In genomic region chr20:47857994-47858557, GRCh38 we compare ENCODE assay signal across 14 cellular contexts.
DNase-seq lines count a peak whose midpoint lies in the region; ATAC-seq, FAIRE-seq and TF ChIP-seq lines count a peak whose summit lies in the region.
"Had no signal": no experiment of that assay in that cellular context is flagged by ENCODE, and none has a peak within 500 bp of the region (broad histone marks: within the 10 kb centered on the region; RNA-seq: fewer than 3 reads in every experiment).

No MANE protein-coding gene starts in this region.

- H2AFZ ChIP-seq in K562 (ENCODE audit: low read depth, low read length), result no peak overlapping the region

- TF ChIP-seq POLR2A in K562 (conservative IDR thresholded peaks at IDR 0.05), result no peak

- CTCF ChIA-PET in K562 (lab: Yijun Ruan, JAX; ENCODE audit: low intra/inter-chr PET ratio), result no interaction called here

- in situ Hi-C loops in K562 (cut with MboI), result no loop called here
- in situ Hi-C loops in GM13976 (cut with MboI; ENCODE audit: low sequenced_read_pairs, unreplicated experiment), result no loop called here

- no peak for TF ChIP-seq RAD21 in K562 (CRISPR knock-in tag; conservative IDR thresholded peaks at IDR 0.05 in 1 of 2, IDR thresholded peaks at IDR 0.05 in 1 of 2)

- H4K20me1 ChIP-seq in K562 (replicated peaks; ENCODE audit: control insufficient read depth, insufficient read depth, low read length), result no peaks in the 10 kb centered on the region; the same call in 1 of the 2 replicates

- H3K4me1 ChIP-seq in K562 (replicated peaks in 1 of 2; ENCODE audit: control insufficient read depth in 2 of 2, insufficient read depth in 2 of 2, low read length in 2 of 2) (no peaks in the 10 kb centered on the region), thoracic aorta (ENCODE audit: control insufficient read depth in 1 of 2, low read depth in 2 of 2) (peaks cover 4 to 26% of the 10 kb centered on the region in 2 donors)
- H3K4me1 ChIP-seq: upper lobe of right lung had no signal

- WGBS in K562 (ENCODE audit: insufficient coverage, low coverage, missing lambda C conversion rate), result 2% methylated on average over 11 of the region's 11 CpGs

- no peak overlapping the region for H3K9ac ChIP-seq in K562 (ENCODE audit: insufficient read depth in 1 of 2, low read depth in 2 of 2, low read length in 2 of 2)

- TF ChIP-seq CTCF in K562 (IDR thresholded peaks at IDR 0.05 in 2 of 3, conservative IDR thresholded peaks at IDR 0.05 in 1 of 3; ENCODE audit: insufficient read depth in 2 of 3, low read depth in 1 of 3, low read length in 3 of 3), result no peak
- no peak for TF ChIP-seq CTCF in kidney epithelial cell (IDR thresholded peaks at IDR 0.05; ENCODE audit: insufficient read depth, low read length, poor library complexity, severe bottlenecking)
- no peak for TF ChIP-seq CTCF in thoracic aorta (IDR thresholded peaks at IDR 0.05)
- no peak for TF ChIP-seq CTCF in GM13976 (IDR thresholded peaks at IDR 0.05; ENCODE audit: borderline replicate concordance, control extremely low read depth, extremely low read depth, insufficient read depth, missing control alignments)

- H3K27me3 ChIP-seq in K562 (ENCODE audit: control insufficient read depth in 2 of 2, insufficient read depth in 2 of 2, low read length in 2 of 2), result peaks cover 2 to 25% of the 10 kb centered on the region in 2 experiments; a peak in 4 of 5 replicates
- H3K27me3 ChIP-seq in kidney epithelial cell (ENCODE audit: control insufficient read depth, insufficient read depth, low read length), result no peaks in the 10 kb centered on the region
- H3K27me3 ChIP-seq in thoracic aorta (replicated peaks; ENCODE audit: insufficient read depth), result no peaks in the 10 kb centered on the region
- H3K27me3 ChIP-seq: upper lobe of right lung had no signal

- no peak for TF ChIP-seq EP300 in K562 (IDR thresholded peaks at IDR 0.05; ENCODE audit: low read length)

- intact Hi-C loops in K562 (cut with micrococcal nuclease), result no loop called here

- DNase-seq in DMS153 treated with DMSO at 0.1 percent for 48 hours (lab: John Stamatoyannopoulos, UW; ENCODE audit: unreplicated experiment) (peak; percentile 12), DMS153 (lab: John Stamatoyannopoulos, UW) (no peak), K562 (ENCODE audit: extremely low read depth in 1 of 4, low spot score in 3 of 4) (no peak), kidney epithelial cell (ENCODE audit: low read depth) (peak; percentile 12), thoracic aorta (ENCODE audit: low spot score) (peak; percentile 19), GM13976 (ENCODE audit: low spot score) (no peak), KG1 (lab: John Stamatoyannopoulos, UW) (no peak)
- no peak for DNase-seq in activated naive CD4-positive, alpha-beta T cell treated with anti-CD3 and anti-CD28 coated beads, Interleukin-2, amount 50 U/mL, for 16 hours
- DNase-seq: 8988T; activated CD8-positive, alpha-beta memory T cell treated with anti-CD3 and anti-CD28 coated beads for 24 hours; GOT3; T-helper 2 cell; upper lobe of right lung had no signal

- FAIRE-seq in K562 (lab: Jason Lieb, UNC), result no peak
- FAIRE-seq: endometrium had no signal

- BruUV-seq in K562 (replicated peaks; lab: Mats Ljungman, UMichigan), result no TSS peak

- no peaks in the 10 kb centered on the region for H3K9me1 ChIP-seq in K562 (ENCODE audit: control insufficient read depth, insufficient read depth, low read length)

- no peaks in the 10 kb centered on the region for H3K79me2 ChIP-seq in K562 (ENCODE audit: control insufficient read depth, insufficient read depth, low read length)

- no peak for ATAC-seq in K562
- peak; percentile 79 for ATAC-seq in thoracic aorta (ENCODE audit: insufficient number of reproducible peaks, low FRiP score, low read depth)
- ATAC-seq: upper lobe of right lung had no signal

- no peaks in the 10 kb centered on the region for H3K36me3 ChIP-seq in K562 (ENCODE audit: control insufficient read depth, insufficient read depth, low read length)
- H3K36me3 ChIP-seq in kidney epithelial cell (ENCODE audit: control insufficient read depth, insufficient read depth, low read length), result no peaks in the 10 kb centered on the region
- no peaks in the 10 kb centered on the region for H3K36me3 ChIP-seq in thoracic aorta
- H3K36me3 ChIP-seq: upper lobe of right lung had no signal

- H3K4me3 ChIP-seq in K562 (no peak overlapping the region), kidney epithelial cell (ENCODE audit: low read depth, low read length) (no peak overlapping the region), thoracic aorta (peak overlapping the region; percentile 57)
- H3K4me3 ChIP-seq: upper lobe of right lung had no signal

- POLR2A ChIA-PET in K562 (lab: Yijun Ruan, JAX), result no interaction called here

- no peak overlapping the region for H3K4me2 ChIP-seq in K562 (ENCODE audit: insufficient read depth, low read length)

- H3K27ac ChIP-seq in K562 (ENCODE audit: extremely low read depth, low read depth, low read length), result no peak overlapping the region
- peak overlapping the region; percentile 77 for H3K27ac ChIP-seq in thoracic aorta
- H3K27ac ChIP-seq: upper lobe of right lung had no signal

- H3K9me3 ChIP-seq in K562 (replicated peaks; ENCODE audit: control insufficient read depth, insufficient read depth, low read depth, low read length), result no peaks in the 10 kb centered on the region
- H3K9me3 ChIP-seq in thoracic aorta, result no peaks in the 10 kb centered on the region
- H3K9me3 ChIP-seq: upper lobe of right lung had no signal

TF ChIP-seq in K562, 482 proteins besides CTCF, POLR2A, EP300 and RAD21:
- TF ChIP-seq ATF3 (IDR thresholded peaks at IDR 0.05), result 0 out of 2 replicates have a peak, but pooled peaks have one; percentile 24
- TF ChIP-seq ATF3 (CRISPR knock-in tag; conservative IDR thresholded peaks at IDR 0.05), result no peak
- TF ChIP-seq CHCHD3 (CRISPR knock-in tag; IDR thresholded peaks at IDR 0.05), result no peak

Comparison
In these comparisons a context has a peak if more than half of its experiments do, and no peak if none do; other contexts are left out.
1. DNase-seq: peak in DMS153 treated with DMSO at 0.1 percent for 48 hours (single experiment), kidney epithelial cell (single experiment) and thoracic aorta (single experiment); none in DMS153 (single experiment), K562 (0 of 4), activated naive CD4-positive, alpha-beta T cell treated with anti-CD3 and anti-CD28 coated beads, Interleukin-2, amount 50 U/mL, for 16 hours (single experiment), GM13976 (single experiment) and KG1 (single experiment).